23 cellular contexts compared by ENCODE assay signal in the genomic region with DNA sequence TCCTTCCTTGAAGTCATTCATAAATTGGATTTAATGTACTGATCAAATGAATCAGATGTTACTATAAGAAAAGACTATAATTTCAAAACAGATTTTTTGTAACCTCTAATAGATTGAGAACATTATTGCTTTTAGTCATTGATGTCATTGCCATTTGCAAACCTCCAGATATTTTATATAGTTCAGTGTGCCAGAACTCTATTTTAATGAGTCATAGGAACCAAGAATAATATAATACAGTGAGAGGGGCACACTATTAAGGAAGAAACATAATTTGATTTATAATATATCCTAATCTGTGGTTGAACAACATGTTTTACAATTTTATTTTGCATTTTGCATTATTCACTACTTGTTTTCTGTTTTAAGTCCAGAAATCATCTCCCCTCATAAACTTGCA.
"Had no signal": no experiment of that assay in that cellular context is flagged by ENCODE, and none has a peak within 500 bp of the region (broad histone marks: within the 10 kb centered on the region; RNA-seq: fewer than 3 reads in every experiment).

No MANE protein-coding gene starts in this region.

- H3K36me3 ChIP-seq: SJSA1 had no signal

- H3K4me1 ChIP-seq: SJSA1 had no signal

- H3K4me3 ChIP-seq: K562, SJSA1 had no signal

- ATAC-seq: activated CD8-positive, alpha-beta memory T cell treated with anti-CD3 and anti-CD28 coated beads, Interleukin-2, amount 10 ng/mL, durations not matched to agents 7 days and 5 days; activated naive CD8-positive, alpha-beta T cell treated with anti-CD3 and anti-CD28 coated beads, Interleukin-2, amount 50 U/mL, for 24 hours; K562; Panc1; Right ventricle myocardium inferior; T-helper 17 cell had no signal

- H3K27me3 ChIP-seq: SJSA1 had no signal

- DNase-seq: activated B cell treated with CpG ODN at 0.5 μM for 24 hours; activated CD4-positive, alpha-beta T cell treated with anti-CD3 and anti-CD28 coated beads for 1 hour; activated CD4-positive, alpha-beta T cell treated with anti-CD3 and anti-CD28 coated beads, Interleukin-2, amount 10 ng/mL, durations not matched to agents 24 days and 14 days; activated CD4-positive, alpha-beta T cell treated with anti-CD3 and anti-CD28 coated beads, Interleukin-2, amount 50 U/mL, for 48 hours; activated CD8-positive, alpha-beta memory T cell treated with anti-CD3 and anti-CD28 coated beads, Interleukin-2, amount 10 ng/mL, durations not matched to agents 7 days and 5 days; activated effector memory CD4-positive, alpha-beta T cell treated with Interleukin-2 at 50 U/mL for 16 hours; activated naive CD4-positive, alpha-beta T cell; activated naive CD8-positive, alpha-beta T cell treated with anti-CD3 and anti-CD28 coated beads, Interleukin-2, amount 50 U/mL, for 24 hours; activated T-cell treated with anti-CD3 and anti-CD28 coated beads, Interleukin-2, amount 50 U/mL, for 24 hours; amygdala; Karpas-422; NCI-H1092; NCI-H1417; NCI-H510A; NCI-H526 treated with DMSO at 0.1 percent for 48 hours; RPMI8226; T-helper 17 cell; T-helper 9 cell had no signal

- H3K9me3 ChIP-seq: SJSA1 had no signal

- H3K27ac ChIP-seq: SJSA1 had no signal

- FAIRE-seq: astrocyte, K562 had no signal
